In genomic region chr1:18256318-18257235, GRCh38 we compare ENCODE assay signal across 9 cellular contexts.
DNase-seq lines count a peak whose midpoint lies in the region; ATAC-seq, FAIRE-seq and TF ChIP-seq lines count a peak whose summit lies in the region.
"Had no signal": no experiment of that assay in that cellular context is flagged by ENCODE, and none has a peak within 500 bp of the region (broad histone marks: within the 10 kb centered on the region; RNA-seq: fewer than 3 reads in every experiment).

No MANE protein-coding gene starts in this region.

- WGBS in A549 (ENCODE audit: missing lambda C conversion rate): 28% methylated on average over 14 of the region's 17 CpGs

- no peak for FAIRE-seq in A549 (lab: Jason Lieb, UNC)

- no peaks in the 10 kb centered on the region for H3F3A ChIP-seq in GM23338 (replicated peaks; ENCODE audit: low read depth)

- no peaks in the 10 kb centered on the region for H4K20me1 ChIP-seq in GM23338 (replicated peaks; ENCODE audit: insufficient read depth)

- H3K27ac ChIP-seq in A549 (no peak overlapping the region), GM23338 (ENCODE audit: low read depth) (no peak overlapping the region), foreskin keratinocyte (no peak overlapping the region)

- POLR2A ChIA-PET in A549 (lab: Yijun Ruan, JAX): no interaction called here

- H3K4me3 Mint-ChIP-seq in GM23338: no peak overlapping the region; the same call in 2 of the 3 replicates
- no peak overlapping the region for H3K4me3 Mint-ChIP-seq in effector memory CD8-positive, alpha-beta T cell
- H3K4me3 Mint-ChIP-seq: T-helper 1 cell treated with Interleukin-12 subunit alpha and Interleukin-12 subunit beta and Interleukin-4 antibody, amounts not matched to agents 30 μg/mL and 1 μg/mL, for 36 hours had no signal

- H3K4me3 ChIP-seq in A549: no peak overlapping the region
- no peak overlapping the region for H3K4me3 ChIP-seq in GM23338

- CTCF ChIA-PET in A549 (lab: Yijun Ruan, JAX): no interaction called here

- no peaks in the 10 kb centered on the region for H3K27me3 ChIP-seq in GM23338 (ENCODE audit: insufficient read depth)
- no peaks in the 10 kb centered on the region for H3K27me3 ChIP-seq in foreskin keratinocyte

- DNase-seq in A549 (ENCODE audit: low read depth in 1 of 2, low spot score in 1 of 2) (peak; percentile 11 to 15), GM23338 (ENCODE audit: low spot score) (peak; percentile 96), SK-MEL-5 (ENCODE audit: low read depth, low spot score) (peak; percentile 8), foreskin keratinocyte (no peak)
- peak; percentile 6 for DNase-seq in stimulated activated CD4-positive, alpha-beta T cell treated with anti-CD3 and anti-CD28 coated beads, Interleukin-4, amount 100 ng/mL, for 24 hours
- no peak for DNase-seq in effector memory CD8-positive, alpha-beta T cell

- H3K27ac Mint-ChIP-seq in GM23338: no peak overlapping the region
- no peak overlapping the region for H3K27ac Mint-ChIP-seq in effector memory CD8-positive, alpha-beta T cell
- H3K27ac Mint-ChIP-seq: T-helper 1 cell treated with Interleukin-12 subunit alpha and Interleukin-12 subunit beta and Interleukin-4 antibody, amounts not matched to agents 30 μg/mL and 1 μg/mL, for 36 hours had no signal

- H3K4me1 ChIP-seq in A549 (no peaks in the 10 kb centered on the region), GM23338 (ENCODE audit: insufficient read depth) (peaks cover 10% of the 10 kb centered on the region), foreskin keratinocyte (no peaks in the 10 kb centered on the region)

- peaks cover 2% of the 10 kb centered on the region; the same call in 1 of the 3 replicates for H3K9me3 Mint-ChIP-seq in GM23338
- H3K9me3 Mint-ChIP-seq in effector memory CD8-positive, alpha-beta T cell: peaks cover under 1 to 8% of the 10 kb centered on the region in 2 donors
- H3K9me3 Mint-ChIP-seq: T-helper 1 cell treated with Interleukin-12 subunit alpha and Interleukin-12 subunit beta and Interleukin-4 antibody, amounts not matched to agents 30 μg/mL and 1 μg/mL, for 36 hours had no signal

- peaks cover 5% of the 10 kb centered on the region for H3K27me3 Mint-ChIP-seq in GM23338 (ENCODE audit: insufficient read depth, low read depth, poor library complexity)
- H3K27me3 Mint-ChIP-seq in effector memory CD8-positive, alpha-beta T cell: peaks cover 14 to 31% of the 10 kb centered on the region in 2 donors

- peaks cover 8% of the 10 kb centered on the region; the same call in 2 of the 3 replicates for H3K36me3 Mint-ChIP-seq in GM23338 (ENCODE audit: low read depth)
- no peaks in the 10 kb centered on the region for H3K36me3 Mint-ChIP-seq in effector memory CD8-positive, alpha-beta T cell (ENCODE audit: insufficient read depth)

- ATAC-seq in A549: peak; percentile 34 to 47; a peak in 1 of 6 replicates
- peak; percentile 100 for ATAC-seq in GM23338
- ATAC-seq in foreskin keratinocyte: peak; percentile 31
- ATAC-seq in HG03439 (IDR thresholded peaks at IDR 0.05; ENCODE audit: unreplicated experiment): no peak
- no peak for ATAC-seq in GM18868 (IDR thresholded peaks at IDR 0.05; ENCODE audit: unreplicated experiment)
- no peak for ATAC-seq in effector memory CD8-positive, alpha-beta T cell (replicated peaks)

- TF ChIP-seq CTCF in A549 (IDR thresholded peaks at IDR 0.05): no peak
- no peak for TF ChIP-seq CTCF in GM23338 (conservative IDR thresholded peaks at IDR 0.05; ENCODE audit: low read depth in 2 of 2)
- no peak for TF ChIP-seq CTCF in foreskin keratinocyte (conservative IDR thresholded peaks at IDR 0.05)

- in situ Hi-C loops in SK-MEL-5 (cut with HindIII; ENCODE audit: low pct_unique_long_range_greater_than_20kb, low sequenced_read_pairs): no loop called here

- H3K36me3 ChIP-seq in GM23338 (ENCODE audit: insufficient read depth): no peaks in the 10 kb centered on the region

- H3K4me2 ChIP-seq in A549 (no peak overlapping the region), GM23338 (no peak overlapping the region)

- no peaks in the 10 kb centered on the region for H3K9me3 ChIP-seq in A549

- no peaks in the 10 kb centered on the region for H3K9me2 ChIP-seq in GM23338 (ENCODE audit: insufficient read depth)

- no peak for TF ChIP-seq POLR2A in A549 (IDR thresholded peaks at IDR 0.05; ENCODE audit: low read length)

- no peaks in the 10 kb centered on the region for H3K79me2 ChIP-seq in GM23338 (replicated peaks; ENCODE audit: insufficient read depth)

- TF ChIP-seq EP300 in A549 (IDR thresholded peaks at IDR 0.05): no peak

- H3K4me1 Mint-ChIP-seq in GM23338: peaks cover 13% of the 10 kb centered on the region
- no peaks in the 10 kb centered on the region for H3K4me1 Mint-ChIP-seq in effector memory CD8-positive, alpha-beta T cell (ENCODE audit: low read depth in 2 of 2)

- no peak for TF ChIP-seq RAD21 in A549 (conservative IDR thresholded peaks at IDR 0.05 in 1 of 2, IDR thresholded peaks at IDR 0.05 in 1 of 2)

- H2AFZ ChIP-seq in GM23338: no peak overlapping the region

TF ChIP-seq in A549, 52 proteins besides CTCF, POLR2A, EP300 and RAD21:
- TF ChIP-seq EHMT2 (IDR thresholded peaks at IDR 0.05; ENCODE audit: low read depth): peak; percentile 44; the same call in 1 of the 2 replicates
- TF ChIP-seq SMC3 (IDR thresholded peaks at IDR 0.05): no peak
- peak; percentile 93 for TF ChIP-seq REST (IDR thresholded peaks at IDR 0.05)

TF ChIP-seq in GM23338, 12 proteins besides CTCF, POLR2A, EP300 and RAD21 (continues in another document):
- no peak for TF ChIP-seq JUNB (IDR thresholded peaks at IDR 0.05; ENCODE audit: unreplicated experiment)
- TF ChIP-seq REST (IDR thresholded peaks at IDR 0.05; ENCODE audit: unreplicated experiment): peak; percentile 96
- no peak for TF ChIP-seq EZH2 (IDR thresholded peaks at IDR 0.05; ENCODE audit: low read depth, unreplicated experiment)
- TF ChIP-seq ETS1 (IDR thresholded peaks at IDR 0.05): no peak
- TF ChIP-seq EZH2phosphoT487 (IDR thresholded peaks at IDR 0.05; ENCODE audit: unreplicated experiment): no peak

Comparison
In these comparisons a context has a peak if more than half of its experiments do, and no peak if none do; other contexts are left out.
1. ATAC-seq: peak in A549 (2 of 2), GM23338 (single experiment) and foreskin keratinocyte (single experiment); none in HG03439 (single experiment), GM18868 (single experiment) and effector memory CD8-positive, alpha-beta T cell (single experiment).
2. DNase-seq: peak in A549 (2 of 2), GM23338 (single experiment), SK-MEL-5 (single experiment) and stimulated activated CD4-positive, alpha-beta T cell treated with anti-CD3 and anti-CD28 coated beads, Interleukin-4, amount 100 ng/mL, for 24 hours (single experiment); none in foreskin keratinocyte (0 of 2) and effector memory CD8-positive, alpha-beta T cell (0 of 3).